1 cellular context compared by ENCODE assay signal in the genomic region with DNA sequence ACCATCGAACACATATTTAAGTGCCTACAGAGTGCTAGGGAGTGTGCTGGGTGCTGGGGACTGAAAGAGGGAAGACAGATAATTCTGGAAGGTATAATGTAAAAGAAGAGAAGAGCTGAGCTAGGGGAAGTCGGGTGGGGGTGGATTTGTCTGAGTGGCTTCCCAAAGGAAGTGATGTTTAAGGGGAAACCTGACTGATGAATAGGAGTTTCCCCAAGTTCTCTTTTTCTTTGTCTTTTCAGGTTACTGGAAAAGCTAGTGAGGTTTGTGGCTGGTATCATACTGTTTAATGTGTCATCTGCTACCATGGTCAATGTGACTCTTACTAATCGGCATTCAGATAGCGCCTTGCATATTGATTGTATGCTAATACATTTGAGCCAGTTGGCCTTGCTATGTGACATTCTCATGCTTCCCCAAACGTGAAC.
TF ChIP-seq lines count a peak whose summit lies in the region.

No MANE protein-coding gene starts in this region.

TF ChIP-seq in GM12878, 131 proteins besides CTCF, POLR2A, EP300 and RAD21 (continued from another document and continues in another):
- TF ChIP-seq MYC (IDR thresholded peaks at IDR 0.05; ENCODE audit: insufficient read depth, insufficient read length, insufficient replicate concordance, low read length, severe bottlenecking) (no peak), CHD4 (IDR thresholded peaks at IDR 0.05) (no peak), EZH2 (IDR thresholded peaks at IDR 0.05; ENCODE audit: borderline replicate concordance, control insufficient read depth, low read depth, low read length) (no peak), MTA3 (IDR thresholded peaks at IDR 0.05; ENCODE audit: borderline replicate concordance, low read length) (no peak), FOS (IDR thresholded peaks at IDR 0.05; ENCODE audit: borderline replicate concordance, extremely low read depth, insufficient read length) (no peak), NBN (IDR thresholded peaks at IDR 0.05) (no peak), STAT1 (conservative IDR thresholded peaks at IDR 0.05) (no peak), WRNIP1 (IDR thresholded peaks at IDR 0.05; ENCODE audit: borderline replicate concordance, low read depth, low read length) (no peak), ZNF24 (IDR thresholded peaks at IDR 0.05) (no peak), SIX5 (IDR thresholded peaks at IDR 0.05; ENCODE audit: low read depth, low read length, severe bottlenecking) (no peak), NR2F1 (conservative IDR thresholded peaks at IDR 0.05) (peak; percentile 53; the same call in 1 of the 2 replicates), TCF12 (IDR thresholded peaks at IDR 0.05; ENCODE audit: low read depth, low read length) (no peak), BRCA1 (IDR thresholded peaks at IDR 0.05; ENCODE audit: low read depth, low read length) (no peak), NR2C1 (IDR thresholded peaks at IDR 0.05) (no peak), STAT3 (IDR thresholded peaks at IDR 0.05; ENCODE audit: low read depth, low read length) (no peak), ASH2L (IDR thresholded peaks at IDR 0.05; ENCODE audit: borderline replicate concordance, low read depth) (no peak), CBX3 (IDR thresholded peaks at IDR 0.05; ENCODE audit: borderline replicate concordance, low read depth) (no peak), HCFC1 (IDR thresholded peaks at IDR 0.05; ENCODE audit: low read length) (no peak), IRF4 (IDR thresholded peaks at IDR 0.05; ENCODE audit: low read depth, low read length) (0 out of 2 replicates have a peak, but pooled peaks have one; percentile 11), POLR2AphosphoS5 (IDR thresholded peaks at IDR 0.05; ENCODE audit: low read length) (no peak), RUNX3 (IDR thresholded peaks at IDR 0.05; ENCODE audit: low read length) (peak; percentile 82), KAT2A (conservative IDR thresholded peaks at IDR 0.05; ENCODE audit: control insufficient read depth, low read depth, low read length) (no peak)
- TF ChIP-seq, protein P1, sequence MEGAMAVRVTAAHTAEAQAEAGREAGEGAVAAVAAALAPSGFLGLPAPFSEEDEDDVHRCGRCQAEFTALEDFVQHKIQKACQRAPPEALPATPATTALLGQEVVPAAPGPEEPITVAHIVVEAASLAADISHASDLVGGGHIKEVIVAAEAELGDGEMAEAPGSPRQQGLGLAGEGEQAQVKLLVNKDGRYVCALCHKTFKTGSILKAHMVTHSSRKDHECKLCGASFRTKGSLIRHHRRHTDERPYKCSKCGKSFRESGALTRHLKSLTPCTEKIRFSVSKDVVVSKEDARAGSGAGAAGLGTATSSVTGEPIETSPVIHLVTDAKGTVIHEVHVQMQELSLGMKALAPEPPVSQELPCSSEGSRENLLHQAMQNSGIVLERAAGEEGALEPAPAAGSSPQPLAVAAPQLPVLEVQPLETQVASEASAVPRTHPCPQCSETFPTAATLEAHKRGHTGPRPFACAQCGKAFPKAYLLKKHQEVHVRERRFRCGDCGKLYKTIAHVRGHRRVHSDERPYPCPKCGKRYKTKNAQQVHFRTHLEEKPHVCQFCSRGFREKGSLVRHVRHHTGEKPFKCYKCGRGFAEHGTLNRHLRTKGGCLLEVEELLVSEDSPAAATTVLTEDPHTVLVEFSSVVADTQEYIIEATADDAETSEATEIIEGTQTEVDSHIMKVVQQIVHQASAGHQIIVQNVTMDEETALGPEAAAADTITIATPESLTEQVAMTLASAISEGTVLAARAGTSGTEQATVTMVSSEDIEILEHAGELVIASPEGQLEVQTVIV (IDR thresholded peaks at IDR 0.05; ENCODE audit: borderline replicate concordance, partially characterized antibody), result no peak
- TF ChIP-seq, protein P2, sequence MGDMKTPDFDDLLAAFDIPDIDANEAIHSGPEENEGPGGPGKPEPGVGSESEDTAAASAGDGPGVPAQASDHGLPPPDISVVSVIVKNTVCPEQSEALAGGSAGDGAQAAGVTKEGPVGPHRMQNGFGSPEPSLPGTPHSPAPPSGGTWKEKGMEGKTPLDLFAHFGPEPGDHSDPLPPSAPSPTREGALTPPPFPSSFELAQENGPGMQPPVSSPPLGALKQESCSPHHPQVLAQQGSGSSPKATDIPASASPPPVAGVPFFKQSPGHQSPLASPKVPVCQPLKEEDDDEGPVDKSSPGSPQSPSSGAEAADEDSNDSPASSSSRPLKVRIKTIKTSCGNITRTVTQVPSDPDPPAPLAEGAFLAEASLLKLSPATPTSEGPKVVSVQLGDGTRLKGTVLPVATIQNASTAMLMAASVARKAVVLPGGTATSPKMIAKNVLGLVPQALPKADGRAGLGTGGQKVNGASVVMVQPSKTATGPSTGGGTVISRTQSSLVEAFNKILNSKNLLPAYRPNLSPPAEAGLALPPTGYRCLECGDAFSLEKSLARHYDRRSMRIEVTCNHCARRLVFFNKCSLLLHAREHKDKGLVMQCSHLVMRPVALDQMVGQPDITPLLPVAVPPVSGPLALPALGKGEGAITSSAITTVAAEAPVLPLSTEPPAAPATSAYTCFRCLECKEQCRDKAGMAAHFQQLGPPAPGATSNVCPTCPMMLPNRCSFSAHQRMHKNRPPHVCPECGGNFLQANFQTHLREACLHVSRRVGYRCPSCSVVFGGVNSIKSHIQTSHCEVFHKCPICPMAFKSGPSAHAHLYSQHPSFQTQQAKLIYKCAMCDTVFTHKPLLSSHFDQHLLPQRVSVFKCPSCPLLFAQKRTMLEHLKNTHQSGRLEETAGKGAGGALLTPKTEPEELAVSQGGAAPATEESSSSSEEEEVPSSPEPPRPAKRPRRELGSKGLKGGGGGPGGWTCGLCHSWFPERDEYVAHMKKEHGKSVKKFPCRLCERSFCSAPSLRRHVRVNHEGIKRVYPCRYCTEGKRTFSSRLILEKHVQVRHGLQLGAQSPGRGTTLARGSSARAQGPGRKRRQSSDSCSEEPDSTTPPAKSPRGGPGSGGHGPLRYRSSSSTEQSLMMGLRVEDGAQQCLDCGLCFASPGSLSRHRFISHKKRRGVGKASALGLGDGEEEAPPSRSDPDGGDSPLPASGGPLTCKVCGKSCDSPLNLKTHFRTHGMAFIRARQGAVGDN (IDR thresholded peaks at IDR 0.05), result no peak
- TF ChIP-seq, protein P3, sequence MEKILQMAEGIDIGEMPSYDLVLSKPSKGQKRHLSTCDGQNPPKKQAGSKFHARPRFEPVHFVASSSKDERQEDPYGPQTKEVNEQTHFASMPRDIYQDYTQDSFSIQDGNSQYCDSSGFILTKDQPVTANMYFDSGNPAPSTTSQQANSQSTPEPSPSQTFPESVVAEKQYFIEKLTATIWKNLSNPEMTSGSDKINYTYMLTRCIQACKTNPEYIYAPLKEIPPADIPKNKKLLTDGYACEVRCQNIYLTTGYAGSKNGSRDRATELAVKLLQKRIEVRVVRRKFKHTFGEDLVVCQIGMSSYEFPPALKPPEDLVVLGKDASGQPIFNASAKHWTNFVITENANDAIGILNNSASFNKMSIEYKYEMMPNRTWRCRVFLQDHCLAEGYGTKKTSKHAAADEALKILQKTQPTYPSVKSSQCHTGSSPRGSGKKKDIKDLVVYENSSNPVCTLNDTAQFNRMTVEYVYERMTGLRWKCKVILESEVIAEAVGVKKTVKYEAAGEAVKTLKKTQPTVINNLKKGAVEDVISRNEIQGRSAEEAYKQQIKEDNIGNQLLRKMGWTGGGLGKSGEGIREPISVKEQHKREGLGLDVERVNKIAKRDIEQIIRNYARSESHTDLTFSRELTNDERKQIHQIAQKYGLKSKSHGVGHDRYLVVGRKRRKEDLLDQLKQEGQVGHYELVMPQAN (conservative IDR thresholded peaks at IDR 0.05), result no peak
- TF ChIP-seq, protein P4, sequence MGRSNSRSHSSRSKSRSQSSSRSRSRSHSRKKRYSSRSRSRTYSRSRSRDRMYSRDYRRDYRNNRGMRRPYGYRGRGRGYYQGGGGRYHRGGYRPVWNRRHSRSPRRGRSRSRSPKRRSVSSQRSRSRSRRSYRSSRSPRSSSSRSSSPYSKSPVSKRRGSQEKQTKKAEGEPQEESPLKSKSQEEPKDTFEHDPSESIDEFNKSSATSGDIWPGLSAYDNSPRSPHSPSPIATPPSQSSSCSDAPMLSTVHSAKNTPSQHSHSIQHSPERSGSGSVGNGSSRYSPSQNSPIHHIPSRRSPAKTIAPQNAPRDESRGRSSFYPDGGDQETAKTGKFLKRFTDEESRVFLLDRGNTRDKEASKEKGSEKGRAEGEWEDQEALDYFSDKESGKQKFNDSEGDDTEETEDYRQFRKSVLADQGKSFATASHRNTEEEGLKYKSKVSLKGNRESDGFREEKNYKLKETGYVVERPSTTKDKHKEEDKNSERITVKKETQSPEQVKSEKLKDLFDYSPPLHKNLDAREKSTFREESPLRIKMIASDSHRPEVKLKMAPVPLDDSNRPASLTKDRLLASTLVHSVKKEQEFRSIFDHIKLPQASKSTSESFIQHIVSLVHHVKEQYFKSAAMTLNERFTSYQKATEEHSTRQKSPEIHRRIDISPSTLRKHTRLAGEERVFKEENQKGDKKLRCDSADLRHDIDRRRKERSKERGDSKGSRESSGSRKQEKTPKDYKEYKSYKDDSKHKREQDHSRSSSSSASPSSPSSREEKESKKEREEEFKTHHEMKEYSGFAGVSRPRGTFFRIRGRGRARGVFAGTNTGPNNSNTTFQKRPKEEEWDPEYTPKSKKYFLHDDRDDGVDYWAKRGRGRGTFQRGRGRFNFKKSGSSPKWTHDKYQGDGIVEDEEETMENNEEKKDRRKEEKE (IDR thresholded peaks at IDR 0.05), result no peak
- TF ChIP-seq, protein P5, sequence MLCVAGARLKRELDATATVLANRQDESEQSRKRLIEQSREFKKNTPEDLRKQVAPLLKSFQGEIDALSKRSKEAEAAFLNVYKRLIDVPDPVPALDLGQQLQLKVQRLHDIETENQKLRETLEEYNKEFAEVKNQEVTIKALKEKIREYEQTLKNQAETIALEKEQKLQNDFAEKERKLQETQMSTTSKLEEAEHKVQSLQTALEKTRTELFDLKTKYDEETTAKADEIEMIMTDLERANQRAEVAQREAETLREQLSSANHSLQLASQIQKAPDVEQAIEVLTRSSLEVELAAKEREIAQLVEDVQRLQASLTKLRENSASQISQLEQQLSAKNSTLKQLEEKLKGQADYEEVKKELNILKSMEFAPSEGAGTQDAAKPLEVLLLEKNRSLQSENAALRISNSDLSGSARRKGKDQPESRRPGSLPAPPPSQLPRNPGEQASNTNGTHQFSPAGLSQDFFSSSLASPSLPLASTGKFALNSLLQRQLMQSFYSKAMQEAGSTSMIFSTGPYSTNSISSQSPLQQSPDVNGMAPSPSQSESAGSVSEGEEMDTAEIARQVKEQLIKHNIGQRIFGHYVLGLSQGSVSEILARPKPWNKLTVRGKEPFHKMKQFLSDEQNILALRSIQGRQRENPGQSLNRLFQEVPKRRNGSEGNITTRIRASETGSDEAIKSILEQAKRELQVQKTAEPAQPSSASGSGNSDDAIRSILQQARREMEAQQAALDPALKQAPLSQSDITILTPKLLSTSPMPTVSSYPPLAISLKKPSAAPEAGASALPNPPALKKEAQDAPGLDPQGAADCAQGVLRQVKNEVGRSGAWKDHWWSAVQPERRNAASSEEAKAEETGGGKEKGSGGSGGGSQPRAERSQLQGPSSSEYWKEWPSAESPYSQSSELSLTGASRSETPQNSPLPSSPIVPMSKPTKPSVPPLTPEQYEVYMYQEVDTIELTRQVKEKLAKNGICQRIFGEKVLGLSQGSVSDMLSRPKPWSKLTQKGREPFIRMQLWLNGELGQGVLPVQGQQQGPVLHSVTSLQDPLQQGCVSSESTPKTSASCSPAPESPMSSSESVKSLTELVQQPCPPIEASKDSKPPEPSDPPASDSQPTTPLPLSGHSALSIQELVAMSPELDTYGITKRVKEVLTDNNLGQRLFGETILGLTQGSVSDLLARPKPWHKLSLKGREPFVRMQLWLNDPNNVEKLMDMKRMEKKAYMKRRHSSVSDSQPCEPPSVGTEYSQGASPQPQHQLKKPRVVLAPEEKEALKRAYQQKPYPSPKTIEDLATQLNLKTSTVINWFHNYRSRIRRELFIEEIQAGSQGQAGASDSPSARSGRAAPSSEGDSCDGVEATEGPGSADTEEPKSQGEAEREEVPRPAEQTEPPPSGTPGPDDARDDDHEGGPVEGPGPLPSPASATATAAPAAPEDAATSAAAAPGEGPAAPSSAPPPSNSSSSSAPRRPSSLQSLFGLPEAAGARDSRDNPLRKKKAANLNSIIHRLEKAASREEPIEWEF (IDR thresholded peaks at IDR 0.05; ENCODE audit: insufficient replicate concordance, low read depth, low read length), result peak; percentile 24
- TF ChIP-seq, protein P6, sequence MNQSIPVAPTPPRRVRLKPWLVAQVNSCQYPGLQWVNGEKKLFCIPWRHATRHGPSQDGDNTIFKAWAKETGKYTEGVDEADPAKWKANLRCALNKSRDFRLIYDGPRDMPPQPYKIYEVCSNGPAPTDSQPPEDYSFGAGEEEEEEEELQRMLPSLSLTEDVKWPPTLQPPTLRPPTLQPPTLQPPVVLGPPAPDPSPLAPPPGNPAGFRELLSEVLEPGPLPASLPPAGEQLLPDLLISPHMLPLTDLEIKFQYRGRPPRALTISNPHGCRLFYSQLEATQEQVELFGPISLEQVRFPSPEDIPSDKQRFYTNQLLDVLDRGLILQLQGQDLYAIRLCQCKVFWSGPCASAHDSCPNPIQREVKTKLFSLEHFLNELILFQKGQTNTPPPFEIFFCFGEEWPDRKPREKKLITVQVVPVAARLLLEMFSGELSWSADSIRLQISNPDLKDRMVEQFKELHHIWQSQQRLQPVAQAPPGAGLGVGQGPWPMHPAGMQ (IDR thresholded peaks at IDR 0.05; ENCODE audit: borderline replicate concordance), result no peak
- TF ChIP-seq, protein P7, sequence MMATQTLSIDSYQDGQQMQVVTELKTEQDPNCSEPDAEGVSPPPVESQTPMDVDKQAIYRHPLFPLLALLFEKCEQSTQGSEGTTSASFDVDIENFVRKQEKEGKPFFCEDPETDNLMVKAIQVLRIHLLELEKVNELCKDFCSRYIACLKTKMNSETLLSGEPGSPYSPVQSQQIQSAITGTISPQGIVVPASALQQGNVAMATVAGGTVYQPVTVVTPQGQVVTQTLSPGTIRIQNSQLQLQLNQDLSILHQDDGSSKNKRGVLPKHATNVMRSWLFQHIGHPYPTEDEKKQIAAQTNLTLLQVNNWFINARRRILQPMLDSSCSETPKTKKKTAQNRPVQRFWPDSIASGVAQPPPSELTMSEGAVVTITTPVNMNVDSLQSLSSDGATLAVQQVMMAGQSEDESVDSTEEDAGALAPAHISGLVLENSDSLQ (IDR thresholded peaks at IDR 0.05), result no peak
- TF ChIP-seq, protein P8, sequence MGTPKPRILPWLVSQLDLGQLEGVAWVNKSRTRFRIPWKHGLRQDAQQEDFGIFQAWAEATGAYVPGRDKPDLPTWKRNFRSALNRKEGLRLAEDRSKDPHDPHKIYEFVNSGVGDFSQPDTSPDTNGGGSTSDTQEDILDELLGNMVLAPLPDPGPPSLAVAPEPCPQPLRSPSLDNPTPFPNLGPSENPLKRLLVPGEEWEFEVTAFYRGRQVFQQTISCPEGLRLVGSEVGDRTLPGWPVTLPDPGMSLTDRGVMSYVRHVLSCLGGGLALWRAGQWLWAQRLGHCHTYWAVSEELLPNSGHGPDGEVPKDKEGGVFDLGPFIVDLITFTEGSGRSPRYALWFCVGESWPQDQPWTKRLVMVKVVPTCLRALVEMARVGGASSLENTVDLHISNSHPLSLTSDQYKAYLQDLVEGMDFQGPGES (IDR thresholded peaks at IDR 0.05), result no peak
- TF ChIP-seq, protein P9, sequence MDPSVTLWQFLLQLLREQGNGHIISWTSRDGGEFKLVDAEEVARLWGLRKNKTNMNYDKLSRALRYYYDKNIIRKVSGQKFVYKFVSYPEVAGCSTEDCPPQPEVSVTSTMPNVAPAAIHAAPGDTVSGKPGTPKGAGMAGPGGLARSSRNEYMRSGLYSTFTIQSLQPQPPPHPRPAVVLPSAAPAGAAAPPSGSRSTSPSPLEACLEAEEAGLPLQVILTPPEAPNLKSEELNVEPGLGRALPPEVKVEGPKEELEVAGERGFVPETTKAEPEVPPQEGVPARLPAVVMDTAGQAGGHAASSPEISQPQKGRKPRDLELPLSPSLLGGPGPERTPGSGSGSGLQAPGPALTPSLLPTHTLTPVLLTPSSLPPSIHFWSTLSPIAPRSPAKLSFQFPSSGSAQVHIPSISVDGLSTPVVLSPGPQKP (IDR thresholded peaks at IDR 0.05; ENCODE audit: low read depth, low read length), result no peak
